In the genomic region with DNA sequence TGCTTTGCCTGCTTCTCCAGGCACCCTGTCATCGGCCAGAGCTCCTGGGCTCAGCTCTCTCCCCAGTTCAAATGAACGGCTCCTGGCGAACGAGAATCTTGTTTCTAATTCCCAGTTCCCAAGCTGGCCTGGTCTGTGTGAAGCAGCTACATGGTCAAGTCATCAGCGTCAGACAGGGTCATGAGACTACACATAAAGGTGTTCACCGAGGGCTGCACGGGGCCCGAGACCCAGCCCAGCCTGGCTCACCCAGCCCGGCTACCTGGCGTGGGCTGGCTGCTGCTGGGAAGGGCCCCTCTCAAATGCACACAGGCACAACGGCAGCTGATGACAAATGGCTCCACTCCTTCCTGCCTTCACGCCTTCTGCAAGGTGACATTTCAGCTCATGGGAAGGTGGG, we compare ENCODE assay signal across 26 cellular contexts.
"Had no signal": no experiment of that assay in that cellular context is flagged by ENCODE, and none has a peak within 500 bp of the region (broad histone marks: within the 10 kb centered on the region; RNA-seq: fewer than 3 reads in every experiment).

No MANE protein-coding gene starts in this region.

- DNase-seq: activated B cell treated with CpG ODN at 0.5 μM for 24 hours; activated CD4-positive, alpha-beta T cell treated with anti-CD3 and anti-CD28 coated beads for 1 hour; activated CD4-positive, alpha-beta T cell treated with anti-CD3 and anti-CD28 coated beads, Interleukin-2, amount 10 ng/mL, durations not matched to agents 24 days and 14 days; activated CD4-positive, alpha-beta T cell treated with anti-CD3 and anti-CD28 coated beads, Interleukin-2, amount 50 U/mL, for 48 hours; activated CD8-positive, alpha-beta memory T cell treated with anti-CD3 and anti-CD28 coated beads, Interleukin-2, amount 10 ng/mL, durations not matched to agents 7 days and 5 days; activated effector memory CD4-positive, alpha-beta T cell treated with anti-CD3 and anti-CD28 coated beads, Interleukin-2, amount 50 U/mL, for 16 hours; activated naive CD4-positive, alpha-beta T cell treated with Interleukin-2 at 50 U/mL for 16 hours; activated naive CD8-positive, alpha-beta T cell treated with anti-CD3 and anti-CD28 coated beads, Interleukin-2, amount 50 U/mL, for 24 hours; activated T-cell treated with anti-CD3 and anti-CD28 coated beads, Interleukin-2, amount 50 U/mL, for 24 hours; amniotic stem cell; brain microvascular endothelial cell; caudate nucleus; Kasumi-1; KBM-7; NCI-H1105 treated with DMSO at 0.1 percent for 48 hours; NCI-H1436 treated with DMSO at 0.1 percent for 48 hours; NCI-H187; NCI-H2081; NCI-H446; NCI-H524; Peyer's patch; T-cell; T-helper 2 cell; T1000 had no signal

- H3K4me3 ChIP-seq: Peyer's patch, SK-N-MC had no signal

- H3K4me1 Mint-ChIP-seq: activated B cell treated with CpG ODN at 0.5 μM for 24 hours; activated CD4-positive, alpha-beta T cell treated with anti-CD3 and anti-CD28 coated beads, Interleukin-2, amount 10 ng/mL, durations not matched to agents 24 days and 14 days; activated CD8-positive, alpha-beta memory T cell treated with anti-CD3 and anti-CD28 coated beads, Interleukin-2, amount 10 ng/mL, durations not matched to agents 7 days and 5 days; activated naive CD8-positive, alpha-beta T cell treated with anti-CD3 and anti-CD28 coated beads, Interleukin-2, amount 50 U/mL, for 24 hours; T-cell had no signal

- H3K4me3 Mint-ChIP-seq: activated B cell treated with CpG ODN at 0.5 μM for 24 hours; activated CD4-positive, alpha-beta T cell treated with anti-CD3 and anti-CD28 coated beads, Interleukin-2, amount 10 ng/mL, durations not matched to agents 24 days and 14 days; activated CD8-positive, alpha-beta memory T cell treated with anti-CD3 and anti-CD28 coated beads, Interleukin-2, amount 10 ng/mL, durations not matched to agents 7 days and 5 days; activated naive CD8-positive, alpha-beta T cell treated with anti-CD3 and anti-CD28 coated beads, Interleukin-2, amount 50 U/mL, for 24 hours; activated T-cell treated with anti-CD3 and anti-CD28 coated beads, Interleukin-2, amount 50 U/mL, for 24 hours; T-cell had no signal

- H3K27ac ChIP-seq: brain microvascular endothelial cell, Peyer's patch, SK-N-MC had no signal

- ATAC-seq: activated CD8-positive, alpha-beta memory T cell treated with anti-CD3 and anti-CD28 coated beads, Interleukin-2, amount 10 ng/mL, durations not matched to agents 7 days and 5 days; activated naive CD4-positive, alpha-beta T cell treated with anti-CD3 and anti-CD28 coated beads, Interleukin-2, amount 50 U/mL, for 72 hours; activated naive CD8-positive, alpha-beta T cell treated with anti-CD3 and anti-CD28 coated beads, Interleukin-2, amount 50 U/mL, for 24 hours; T-cell had no signal

- H3K36me3 Mint-ChIP-seq: activated CD8-positive, alpha-beta memory T cell treated with anti-CD3 and anti-CD28 coated beads, Interleukin-2, amount 10 ng/mL, durations not matched to agents 7 days and 5 days; T-cell had no signal

- H3K9me3 ChIP-seq: Peyer's patch had no signal

- H3K27me3 ChIP-seq: brain microvascular endothelial cell, Peyer's patch had no signal

- H3K36me3 ChIP-seq: brain microvascular endothelial cell, Peyer's patch had no signal

- H3K27ac Mint-ChIP-seq: activated B cell treated with CpG ODN at 0.5 μM for 24 hours; activated CD4-positive, alpha-beta T cell treated with anti-CD3 and anti-CD28 coated beads, Interleukin-2, amount 10 ng/mL, durations not matched to agents 24 days and 14 days; activated CD8-positive, alpha-beta memory T cell treated with anti-CD3 and anti-CD28 coated beads, Interleukin-2, amount 10 ng/mL, durations not matched to agents 7 days and 5 days; activated naive CD4-positive, alpha-beta T cell treated with anti-CD3 and anti-CD28 coated beads, Interleukin-2, amount 50 U/mL, for 72 hours; activated naive CD8-positive, alpha-beta T cell treated with anti-CD3 and anti-CD28 coated beads, Interleukin-2, amount 50 U/mL, for 24 hours; activated T-cell treated with anti-CD3 and anti-CD28 coated beads, Interleukin-2, amount 50 U/mL, for 24 hours; T-cell had no signal
